In the genomic region with DNA sequence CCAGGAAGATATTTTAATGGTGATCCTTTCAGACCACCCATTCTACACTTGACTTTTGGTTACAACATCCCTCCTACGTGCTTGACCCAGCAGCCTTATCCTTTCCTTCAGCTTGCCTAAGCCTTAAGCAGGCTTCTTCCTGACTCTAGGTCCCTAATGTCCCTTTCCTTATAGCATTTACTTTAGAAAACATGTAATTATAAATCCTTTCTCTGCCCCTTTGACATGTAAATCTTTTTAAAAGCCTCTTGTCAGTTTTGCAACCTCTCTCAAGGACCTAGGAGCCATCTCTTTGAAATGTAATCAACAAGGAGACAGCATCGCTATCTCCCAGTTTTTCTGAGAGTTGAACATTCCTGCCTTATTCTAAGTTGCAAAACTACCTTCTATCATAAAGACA, we compare ENCODE assay signal across 24 cellular contexts.
"Had no signal": no experiment of that assay in that cellular context is flagged by ENCODE, and none has a peak within 500 bp of the region (broad histone marks: within the 10 kb centered on the region; RNA-seq: fewer than 3 reads in every experiment).

No MANE protein-coding gene starts in this region.

- H3K27me3 Mint-ChIP-seq: activated CD4-positive, alpha-beta T cell treated with anti-CD3 and anti-CD28 coated beads, Interleukin-2, amount 10 ng/mL, durations not matched to agents 24 days and 14 days; activated CD8-positive, alpha-beta memory T cell treated with anti-CD3 and anti-CD28 coated beads, Interleukin-2, amount 10 ng/mL, durations not matched to agents 7 days and 5 days; activated naive CD8-positive, alpha-beta T cell; central memory CD8-positive, alpha-beta T cell had no signal

- FAIRE-seq: astrocyte had no signal

- H3K27ac Mint-ChIP-seq: activated CD4-positive, alpha-beta T cell treated with anti-CD3 and anti-CD28 coated beads, Interleukin-2, amount 10 ng/mL, durations not matched to agents 24 days and 14 days; activated CD8-positive, alpha-beta memory T cell treated with anti-CD3 and anti-CD28 coated beads, Interleukin-2, amount 10 ng/mL, durations not matched to agents 7 days and 5 days; activated naive CD8-positive, alpha-beta T cell; T-helper 1 cell treated with Interleukin-12 subunit alpha and Interleukin-12 subunit beta and Interleukin-4 antibody, amounts not matched to agents 30 μg/mL and 1 μg/mL, for 36 hours had no signal

- ATAC-seq: activated CD8-positive, alpha-beta memory T cell treated with anti-CD3 and anti-CD28 coated beads, Interleukin-2, amount 10 ng/mL, durations not matched to agents 7 days and 5 days; activated T-cell treated with anti-CD3 and anti-CD28 coated beads, Interleukin-2, amount 50 U/mL, for 4 hours; PC-3 had no signal

- DNase-seq: activated CD4-positive, alpha-beta T cell treated with anti-CD3 and anti-CD28 coated beads, Interleukin-2, amount 10 ng/mL, durations not matched to agents 24 days and 14 days; activated CD4-positive, alpha-beta T cell treated with anti-CD3 and anti-CD28 coated beads, Interleukin-2, amount 50 U/mL, for 48 hours; activated CD4-positive, CD25-positive, alpha-beta regulatory T cell treated with anti-CD3 and anti-CD28 coated beads, Interleukin-2, amount 50 U/mL, for 72 hours; activated CD8-positive, alpha-beta memory T cell treated with anti-CD3 and anti-CD28 coated beads, Interleukin-2, amount 10 ng/mL, durations not matched to agents 7 days and 5 days; activated effector memory CD4-positive, alpha-beta T cell treated with anti-CD3 and anti-CD28 coated beads, Interleukin-2, amount 50 U/mL, for 16 hours; activated naive CD4-positive, alpha-beta T cell treated with Interleukin-2 at 50 U/mL for 16 hours; activated T-cell treated with anti-CD3 and anti-CD28 coated beads, Interleukin-2, amount 50 U/mL, for 4 hours; amygdala; Kasumi-1; KBM-7; NCI-H1105 treated with DMSO at 0.1 percent for 48 hours; NCI-H1436 treated with DMSO at 0.1 percent for 48 hours; NCI-H187 treated with DMSO at 0.1 percent for 48 hours; NCI-H2081 treated with DMSO at 0.1 percent for 48 hours; NCI-H226; NCI-H526; NCI-H82; PC-3; SHP77 treated with DMSO at 0.1 percent for 48 hours had no signal

- H3K36me3 Mint-ChIP-seq: activated CD8-positive, alpha-beta memory T cell treated with anti-CD3 and anti-CD28 coated beads, Interleukin-2, amount 10 ng/mL, durations not matched to agents 7 days and 5 days; activated naive CD8-positive, alpha-beta T cell; brain had no signal

- H3K9me3 Mint-ChIP-seq: brain had no signal

- H3K4me3 Mint-ChIP-seq: activated CD4-positive, alpha-beta T cell treated with anti-CD3 and anti-CD28 coated beads, Interleukin-2, amount 10 ng/mL, durations not matched to agents 24 days and 14 days; activated CD8-positive, alpha-beta memory T cell treated with anti-CD3 and anti-CD28 coated beads, Interleukin-2, amount 10 ng/mL, durations not matched to agents 7 days and 5 days; activated naive CD8-positive, alpha-beta T cell; activated T-cell treated with anti-CD3 and anti-CD28 coated beads, Interleukin-2, amount 50 U/mL, for 4 hours; brain; central memory CD8-positive, alpha-beta T cell; T-helper 1 cell treated with Interleukin-12 subunit alpha and Interleukin-12 subunit beta and Interleukin-4 antibody, amounts not matched to agents 30 μg/mL and 1 μg/mL, for 36 hours had no signal

- H3K4me1 Mint-ChIP-seq: activated CD4-positive, alpha-beta T cell treated with anti-CD3 and anti-CD28 coated beads, Interleukin-2, amount 10 ng/mL, durations not matched to agents 24 days and 14 days; activated CD8-positive, alpha-beta memory T cell treated with anti-CD3 and anti-CD28 coated beads, Interleukin-2, amount 10 ng/mL, durations not matched to agents 7 days and 5 days; central memory CD8-positive, alpha-beta T cell had no signal
